In the genomic region with DNA sequence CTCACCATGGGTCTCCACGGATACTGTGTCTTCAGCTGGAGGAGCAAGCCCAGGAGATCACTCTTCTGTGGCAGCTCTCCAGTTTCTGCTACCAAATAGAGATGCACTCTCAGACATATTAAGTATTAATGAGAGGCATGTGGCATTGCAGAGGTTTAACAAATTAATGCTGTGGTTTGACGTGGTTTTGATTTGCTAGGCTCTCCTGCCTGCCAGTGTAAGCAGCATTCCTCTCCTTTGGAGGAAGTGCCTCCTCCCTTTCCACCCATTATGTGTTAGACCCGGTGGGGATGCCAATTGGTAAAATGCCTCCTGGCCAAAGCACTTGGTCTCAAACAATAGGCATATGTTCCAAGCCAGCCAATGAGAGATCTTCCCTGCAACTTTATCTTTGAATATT, we compare ENCODE assay signal across 1 cellular context.
TF ChIP-seq lines count a peak whose summit lies in the region.

No MANE protein-coding gene starts in this region.

TF ChIP-seq in IMR-90, 13 proteins besides CTCF, POLR2A, EP300 and RAD21 (continued from another document):
- TF ChIP-seq NFE2L2 (IDR thresholded peaks at IDR 0.05; ENCODE audit: low read depth, low read length) (no peak), RCOR1 (IDR thresholded peaks at IDR 0.05; ENCODE audit: insufficient replicate concordance, low read length) (no peak), CHD1 (IDR thresholded peaks at IDR 0.05; ENCODE audit: low read depth, low read length) (no peak), RFX5 (IDR thresholded peaks at IDR 0.05; ENCODE audit: low read depth, low read length) (no peak), MAFK (IDR thresholded peaks at IDR 0.05; ENCODE audit: low read depth, low read length) (no peak), BHLHE40 (IDR thresholded peaks at IDR 0.05; ENCODE audit: low read depth, low read length) (no peak), SMC3 (IDR thresholded peaks at IDR 0.05; ENCODE audit: low read depth, low read length) (no peak), FOS (IDR thresholded peaks at IDR 0.05; ENCODE audit: low read depth, low read length) (no peak), MAZ (IDR thresholded peaks at IDR 0.05; ENCODE audit: borderline replicate concordance, low read depth, low read length) (no peak), CEBPB (IDR thresholded peaks at IDR 0.05; ENCODE audit: low read depth, low read length) (no peak)
- TF ChIP-seq, protein P1, sequence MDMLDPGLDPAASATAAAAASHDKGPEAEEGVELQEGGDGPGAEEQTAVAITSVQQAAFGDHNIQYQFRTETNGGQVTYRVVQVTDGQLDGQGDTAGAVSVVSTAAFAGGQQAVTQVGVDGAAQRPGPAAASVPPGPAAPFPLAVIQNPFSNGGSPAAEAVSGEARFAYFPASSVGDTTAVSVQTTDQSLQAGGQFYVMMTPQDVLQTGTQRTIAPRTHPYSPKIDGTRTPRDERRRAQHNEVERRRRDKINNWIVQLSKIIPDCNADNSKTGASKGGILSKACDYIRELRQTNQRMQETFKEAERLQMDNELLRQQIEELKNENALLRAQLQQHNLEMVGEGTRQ (IDR thresholded peaks at IDR 0.05; ENCODE audit: low read depth, low read length) = no peak
- TF ChIP-seq, protein P2, sequence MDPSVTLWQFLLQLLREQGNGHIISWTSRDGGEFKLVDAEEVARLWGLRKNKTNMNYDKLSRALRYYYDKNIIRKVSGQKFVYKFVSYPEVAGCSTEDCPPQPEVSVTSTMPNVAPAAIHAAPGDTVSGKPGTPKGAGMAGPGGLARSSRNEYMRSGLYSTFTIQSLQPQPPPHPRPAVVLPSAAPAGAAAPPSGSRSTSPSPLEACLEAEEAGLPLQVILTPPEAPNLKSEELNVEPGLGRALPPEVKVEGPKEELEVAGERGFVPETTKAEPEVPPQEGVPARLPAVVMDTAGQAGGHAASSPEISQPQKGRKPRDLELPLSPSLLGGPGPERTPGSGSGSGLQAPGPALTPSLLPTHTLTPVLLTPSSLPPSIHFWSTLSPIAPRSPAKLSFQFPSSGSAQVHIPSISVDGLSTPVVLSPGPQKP (IDR thresholded peaks at IDR 0.05; ENCODE audit: borderline replicate concordance, low read depth, low read length) = no peak
